ENCODE assay signal across 22 cellular contexts in genomic region chrX:36684053-36684452, GRCh38.
DNase-seq lines count a peak whose midpoint lies in the region; ATAC-seq and TF ChIP-seq lines count a peak whose summit lies in the region.
"Had no signal": no experiment of that assay in that cellular context is flagged by ENCODE, and none has a peak within 500 bp of the region (broad histone marks: within the 10 kb centered on the region; RNA-seq: fewer than 3 reads in every experiment).

No MANE protein-coding gene starts in this region.

- H3K4me1 ChIP-seq in osteoblast (ENCODE audit: insufficient read depth, low read length): no peaks in the 10 kb centered on the region
- H3K4me1 ChIP-seq: BLaER1, transverse colon had no signal

- ATAC-seq in GM21381 (IDR thresholded peaks at IDR 0.05; ENCODE audit: unreplicated experiment): no peak
- ATAC-seq: left ventricle myocardium superior; stimulated activated naive CD8-positive, alpha-beta T cell treated with anti-CD3 and anti-CD28 coated beads, Interleukin-15, amount 100 ng/mL, for 72 hours had no signal

- H3K4me2 ChIP-seq in osteoblast (ENCODE audit: insufficient read depth, low read length): no peak overlapping the region
- H3K4me2 ChIP-seq: BLaER1 had no signal

- H3K27ac ChIP-seq in VCaP (peak overlapping the region; percentile 40), osteoblast (ENCODE audit: low read depth, low read length) (no peak overlapping the region)
- H3K27ac ChIP-seq: BLaER1, neutrophil, transverse colon had no signal

- no peaks in the 10 kb centered on the region for H3K9me3 ChIP-seq in osteoblast (ENCODE audit: low read depth, low read length)
- H3K9me3 ChIP-seq: BLaER1, neutrophil, transverse colon had no signal

- H3K4me3 ChIP-seq in osteoblast (ENCODE audit: insufficient read depth, low read length): no peak overlapping the region
- H3K4me3 ChIP-seq: BLaER1, transverse colon had no signal

- no peak overlapping the region for H2AFZ ChIP-seq in osteoblast (ENCODE audit: low read length)

- no peaks in the 10 kb centered on the region for H4K20me1 ChIP-seq in osteoblast (ENCODE audit: insufficient read depth, low read length)
- H4K20me1 ChIP-seq: BLaER1 had no signal

- DNase-seq in DMS53 (lab: John Stamatoyannopoulos, UW) (peak; percentile 10), DMS53 treated with DMSO at 0.1 percent for 48 hours (lab: John Stamatoyannopoulos, UW; ENCODE audit: unreplicated experiment) (no peak), osteoblast (ENCODE audit: insufficient read length, low spot score, missing footprints) (peak; percentile 10), GM20000 (ENCODE audit: low spot score) (no peak), pons (ENCODE audit: low spot score) (no peak)
- DNase-seq: activated B cell treated with CpG ODN at 0.5 μM for 24 hours; activated CD4-positive, alpha-beta memory T cell treated with anti-CD3 and anti-CD28 coated beads for 36 hours; activated gamma-delta T cell; Calu3; GOT3; left ventricle myocardium superior; NCI-H1417 treated with DMSO at 0.1 percent for 48 hours; NCI-H2107; NCI-H510A; stimulated activated CD4-positive, alpha-beta T cell treated with anti-CD3 and anti-CD28 coated beads, Interleukin-4, amount 100 ng/mL, for 4 hours; stimulated activated naive CD8-positive, alpha-beta T cell treated with anti-CD3 and anti-CD28 coated beads, Interleukin-15, amount 100 ng/mL, for 72 hours; transverse colon had no signal

- no peaks in the 10 kb centered on the region for H3K79me2 ChIP-seq in osteoblast (ENCODE audit: insufficient read depth, low read length)

- TF ChIP-seq CTCF in LNCAP (IDR thresholded peaks at IDR 0.05) (peak; percentile 44; the same call in 1 of the 2 replicates), VCaP (conservative IDR thresholded peaks at IDR 0.05) (peak; percentile 54), osteoblast (IDR thresholded peaks at IDR 0.05; ENCODE audit: extremely low read depth, low read depth, low read length) (no peak), GM20000 (IDR thresholded peaks at IDR 0.05; ENCODE audit: extremely low read depth, missing control alignments) (no peak)

- no peaks in the 10 kb centered on the region for H3K27me3 ChIP-seq in osteoblast (ENCODE audit: insufficient read depth, low read length)
- H3K27me3 ChIP-seq: neutrophil, transverse colon had no signal

- H3K36me3 ChIP-seq in osteoblast (ENCODE audit: insufficient read depth, low read length): no peaks in the 10 kb centered on the region
- H3K36me3 ChIP-seq: BLaER1, neutrophil, transverse colon had no signal

Comparison
In these comparisons a context has a peak if more than half of its experiments do, and no peak if none do; other contexts are left out.
1. DNase-seq: peak in DMS53 (single experiment) and osteoblast (single experiment); none in DMS53 treated with DMSO at 0.1 percent for 48 hours (single experiment), GM20000 (single experiment) and pons (single experiment).
2. CTCF ChIP-seq: peak in LNCAP (single experiment) and VCaP (single experiment); none in osteoblast (single experiment) and GM20000 (single experiment).